19 cellular contexts compared by ENCODE assay signal in the genomic region with DNA sequence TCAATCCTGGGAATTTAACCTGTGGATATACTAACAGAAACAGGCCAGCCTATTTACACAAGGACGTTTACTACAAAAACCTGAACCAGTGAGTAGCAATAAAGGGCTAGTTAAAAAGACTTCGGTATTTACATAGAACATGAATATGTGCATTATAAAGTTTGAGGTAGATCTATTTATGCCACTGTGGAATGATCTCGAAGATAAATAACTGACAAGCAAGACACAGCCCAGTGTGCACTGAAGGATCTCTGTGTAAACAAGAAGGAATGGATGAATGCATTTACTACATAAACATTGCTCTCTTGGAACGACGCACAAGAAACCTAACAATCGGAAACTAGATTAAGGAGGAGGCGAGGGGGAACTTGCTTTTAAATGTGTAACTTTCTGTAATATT.
"Had no signal": no experiment of that assay in that cellular context is flagged by ENCODE, and none has a peak within 500 bp of the region (broad histone marks: within the 10 kb centered on the region; RNA-seq: fewer than 3 reads in every experiment).

No MANE protein-coding gene starts in this region.

- DNase-seq: effector memory CD8-positive, alpha-beta T cell; gastrocnemius medialis; glutamatergic neuron; immature natural killer cell; kidney; mammary epithelial cell; natural killer cell; posterior cingulate gyrus; right cardiac atrium; small intestine; stimulated activated CD4-positive, alpha-beta T cell treated with anti-CD3 and anti-CD28 coated beads, Interleukin-12 subunit alpha, Interleukin-12 subunit beta, amount 100 ng/mL, for 4 hours; stimulated activated naive CD4-positive, alpha-beta T cell treated with Interleukin-2 at 50 U/mL for 16 hours; tibial artery; upper lobe of left lung; uterus had no signal

- H3K36me3 ChIP-seq: esophagus muscularis mucosa, gastrocnemius medialis, suprapubic skin, tibial artery, upper lobe of left lung, uterus had no signal

- ATAC-seq: effector memory CD8-positive, alpha-beta T cell; gastrocnemius medialis; left lobe of liver; natural killer cell; right cardiac atrium had no signal

- H3K27ac ChIP-seq: epithelial cell of prostate, esophagus muscularis mucosa, gastrocnemius medialis, suprapubic skin, tibial artery, upper lobe of left lung, uterus had no signal

- H3K4me1 ChIP-seq: esophagus muscularis mucosa, gastrocnemius medialis, suprapubic skin, tibial artery, upper lobe of left lung, uterus had no signal

- H3K9me3 ChIP-seq: esophagus muscularis mucosa, gastrocnemius medialis, suprapubic skin, tibial artery, upper lobe of left lung, uterus had no signal

- H3K27me3 ChIP-seq: gastrocnemius medialis, upper lobe of left lung, uterus had no signal

- H3K4me3 ChIP-seq: esophagus muscularis mucosa, gastrocnemius medialis, suprapubic skin, tibial artery, upper lobe of left lung, uterus had no signal
